ENCODE assay signal across 23 cellular contexts in the genomic region with DNA sequence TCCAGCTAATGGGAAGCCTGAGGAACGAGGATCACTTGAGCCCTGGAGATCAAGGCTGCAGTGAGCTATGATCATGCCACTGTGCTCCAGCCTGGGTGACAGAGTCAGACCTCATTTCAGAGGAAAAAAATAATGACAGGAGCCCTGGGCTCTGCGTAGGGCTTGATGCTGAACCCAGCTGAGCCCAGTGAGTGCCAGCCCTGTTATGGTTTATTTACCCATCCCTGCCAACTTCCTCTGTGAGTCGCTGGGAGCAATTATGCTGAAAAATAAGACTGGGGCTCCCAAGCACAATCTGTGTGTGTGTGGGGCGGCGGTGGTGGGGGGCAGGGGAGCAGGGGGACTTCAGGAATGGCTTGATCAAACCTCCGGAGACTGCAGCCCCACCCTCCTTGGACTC.
DNase-seq lines count a peak whose midpoint lies in the region; ATAC-seq, FAIRE-seq and TF ChIP-seq lines count a peak whose summit lies in the region.
"Had no signal": no experiment of that assay in that cellular context is flagged by ENCODE, and none has a peak within 500 bp of the region (broad histone marks: within the 10 kb centered on the region; RNA-seq: fewer than 3 reads in every experiment).

No MANE protein-coding gene starts in this region.

- TF ChIP-seq POLR2A in prostate gland (IDR thresholded peaks at IDR 0.05): no peak
- no peak for TF ChIP-seq POLR2A in transverse colon (IDR thresholded peaks at IDR 0.05)

- H3K9me3 ChIP-seq in prostate gland (no peaks in the 10 kb centered on the region), transverse colon (no peaks in the 10 kb centered on the region)

- ATAC-seq in HG02759 (IDR thresholded peaks at IDR 0.05; ENCODE audit: unreplicated experiment): no peak

- H3K4me1 ChIP-seq in prostate gland (replicated peaks) (no peaks in the 10 kb centered on the region), transverse colon (no peaks in the 10 kb centered on the region)

- H3K36me3 ChIP-seq in prostate gland: no peaks in the 10 kb centered on the region
- H3K36me3 ChIP-seq in transverse colon: no peaks in the 10 kb centered on the region

- peak; percentile 36 for FAIRE-seq in HTR-8/SVneo (lab: Jason Lieb, UNC)

- H3K27me3 ChIP-seq in prostate gland (replicated peaks; ENCODE audit: insufficient read depth) (no peaks in the 10 kb centered on the region), transverse colon (no peaks in the 10 kb centered on the region)

- in situ Hi-C loops in transverse colon (cut with MboI; ENCODE audit: low pct_ligation_motif_present in 1 of 4, low pct_unique_long_range_greater_than_20kb in 1 of 4, low sequenced_read_pairs in 3 of 4): no loop called here

- TF ChIP-seq EP300 in transverse colon (IDR thresholded peaks at IDR 0.05; ENCODE audit: low read depth): no peak

- intact Hi-C loops in prostate gland (cut with DNase I) (no loop called here), transverse colon (cut with DNase I; ENCODE audit: low total_unique reads) (no loop called here)

- H3K4me3 ChIP-seq in prostate gland: no peak overlapping the region
- no peak overlapping the region for H3K4me3 ChIP-seq in transverse colon
- H3K4me3 ChIP-seq: SK-N-MC had no signal

- TF ChIP-seq CTCF in VCaP (conservative IDR thresholded peaks at IDR 0.05): no peak
- TF ChIP-seq CTCF in prostate gland (IDR thresholded peaks at IDR 0.05): no peak
- TF ChIP-seq CTCF in transverse colon (IDR thresholded peaks at IDR 0.05): no peak

- DNase-seq in NCI-H1417 (lab: John Stamatoyannopoulos, UW) (peak in 2 of 3 experiments; percentile 27 to 63), NCI-H1417 treated with DMSO at 0.1 percent for 48 hours (lab: John Stamatoyannopoulos, UW) (no peak), HTR-8/SVneo (ENCODE audit: insufficient read length, low spot score) (no peak), prostate gland (ENCODE audit: low spot score) (no peak), transverse colon (no peak), hepatic stellate cell (ENCODE audit: low spot score) (no peak)
- DNase-seq: AML-193, C1 segment of cervical spinal cord, DMS79, HCEC 1CT, IMR-90, NCI-H1436, NCI-H1930, NCI-H226, NCI-H510A treated with DMSO at 0.1 percent for 48 hours, SHP77, SW 1271, T-helper 17 cell had no signal

- H3K27ac ChIP-seq in VCaP (peak overlapping the region; percentile 81), prostate gland (peak overlapping the region; percentile 18 to 50), transverse colon (no peak overlapping the region)
- H3K27ac ChIP-seq: 22Rv1, KMS-11, SK-N-MC had no signal

- WGBS in prostate gland: 53% methylated on average over 6 of the region's 6 CpGs
- WGBS in transverse colon (ENCODE audit: low coverage in 1 of 2), 2 donors: 52 to 83% methylated on average over 1 to 6 of the region's 6 CpGs

Comparison
In these comparisons a context has a peak if more than half of its experiments do, and no peak if none do; other contexts are left out.
1. DNase-seq: peak in NCI-H1417 (2 of 3); none in NCI-H1417 treated with DMSO at 0.1 percent for 48 hours (single experiment), HTR-8/SVneo (single experiment), prostate gland (single experiment), transverse colon (single experiment) and hepatic stellate cell (single experiment).
2. H3K27ac ChIP-seq: peak in VCaP (single experiment) and prostate gland (2 of 2); none in transverse colon (0 of 4).